In genomic region chr15:56174649-56175048, GRCh38 we compare ENCODE assay signal across 1 cellular context.
TF ChIP-seq lines count a peak whose summit lies in the region.

No MANE protein-coding gene starts in this region.

TF ChIP-seq in GM23338, 12 proteins besides CTCF, POLR2A, EP300 and RAD21 (continued from another document):
- no peak for TF ChIP-seq ZNF462 (CRISPR knock-in tag; IDR thresholded peaks at IDR 0.05)
- TF ChIP-seq JUNB (IDR thresholded peaks at IDR 0.05; ENCODE audit: unreplicated experiment), result no peak
- TF ChIP-seq ETS1 (IDR thresholded peaks at IDR 0.05), result no peak
- TF ChIP-seq NANOG (IDR thresholded peaks at IDR 0.05; ENCODE audit: borderline replicate concordance), result no peak
